ENCODE assay signal across 8 cellular contexts in the genomic region with DNA sequence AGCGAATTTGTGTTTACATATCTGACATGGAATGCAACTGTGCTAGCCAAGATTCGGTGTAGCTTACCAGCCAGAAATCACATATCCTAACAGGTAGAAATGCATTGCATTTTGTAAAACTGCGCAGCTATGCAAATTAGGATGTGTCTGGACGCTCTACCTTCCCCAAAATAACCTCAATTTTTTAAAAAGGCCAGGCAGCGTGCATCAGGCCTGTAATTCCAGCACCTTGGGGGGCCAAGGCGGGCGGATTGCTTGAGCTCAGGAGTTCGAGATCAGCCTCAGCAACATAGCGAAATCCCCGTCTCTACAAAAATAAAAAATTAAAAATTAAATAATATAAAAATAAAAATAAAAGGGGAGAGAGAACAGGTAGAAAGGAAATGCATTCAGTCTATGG.
DNase-seq lines count a peak whose midpoint lies in the region; ATAC-seq, FAIRE-seq and TF ChIP-seq lines count a peak whose summit lies in the region.

No MANE protein-coding gene starts in this region.

- no CpG with 5 or more reads among the region's 10 CpGs for WGBS in H9 (ENCODE audit: extremely low coverage, insufficient read length, low lambda C conversion rate)
- WGBS in right cardiac atrium: 37% methylated on average over 10 of the region's 10 CpGs
- 36 to 43% (median 37%) methylated on average over 10 of the region's 10 CpGs for WGBS in small intestine, 3 donors

- peak overlapping the region; percentile 82 for H3K9ac ChIP-seq in H9 (ENCODE audit: extremely low read depth, insufficient read length, low read length)

- H3K4me2 ChIP-seq in H9 (ENCODE audit: insufficient read depth, insufficient read length, low read length): peak overlapping the region; percentile 58

- H2BK12ac ChIP-seq in H9 (ENCODE audit: insufficient read length, low read depth, low read length): no peak overlapping the region

- no peak overlapping the region for H4K5ac ChIP-seq in H9 (ENCODE audit: insufficient read length, low read depth, low read length)

- no peaks in the 10 kb centered on the region for H3K79me1 ChIP-seq in H9 (ENCODE audit: insufficient read depth, low read depth, low read length, poor library complexity, severe bottlenecking)

- H3K4me1 Mint-ChIP-seq in H9: peaks cover 3 to 9% of the 10 kb centered on the region in 2 experiments
- peaks cover 17% of the 10 kb centered on the region for H3K4me1 Mint-ChIP-seq in activated CD4-positive, alpha-beta memory T cell treated with anti-CD3 and anti-CD28 coated beads for 36 hours (ENCODE audit: low read depth)

- peak overlapping the region; percentile 53 for H3K4me3 ChIP-seq in right cardiac atrium (ENCODE audit: low read length)
- peak overlapping the region; percentile 51 to 73 for H3K4me3 ChIP-seq in small intestine (ENCODE audit: low read depth in 1 of 2, low read length in 2 of 2)

- H3K9me3 ChIP-seq in H9 (ENCODE audit: control insufficient read depth, low read depth, low read length) (no peaks in the 10 kb centered on the region), right cardiac atrium (ENCODE audit: control insufficient read depth, low read length) (no peaks in the 10 kb centered on the region), small intestine (ENCODE audit: control insufficient read depth, low read depth) (no peaks in the 10 kb centered on the region)

- H3K14ac ChIP-seq in H9 (ENCODE audit: insufficient read depth, low read length): no peak overlapping the region

- POLR2A ChIA-PET in activated CD4-positive, alpha-beta memory T cell treated with anti-CD3 and anti-CD28 coated beads for 36 hours (lab: Charles Lee): interaction anchor here (1.7 kb wide), 1 partner anchor 306 kb away, joined by 4 read pairs; a partner anchor contains a TSS

- no peak overlapping the region for H4K91ac ChIP-seq in H9 (ENCODE audit: insufficient read length, low read depth, low read length)

- no peak overlapping the region for H3K4ac ChIP-seq in H9 (ENCODE audit: low read depth, low read length)

- no peak overlapping the region for H3K23ac ChIP-seq in H9 (ENCODE audit: insufficient read length, low read depth, low read length)

- FAIRE-seq in small intestine (lab: Jason Lieb, UNC): no peak

- DNase-seq in H9 (no peak), right cardiac atrium (peak in 1 of 3 donors; percentile 52), small intestine (no peak), AG20443 (ENCODE audit: low spot score) (no peak), NCI-H1694 treated with DMSO at 0.1 percent for 48 hours (lab: John Stamatoyannopoulos, UW) (no peak), sciatic nerve (ENCODE audit: low spot score) (no peak)
- no peak for DNase-seq in activated CD4-positive, alpha-beta memory T cell treated with anti-CD3 and anti-CD28 coated beads for 36 hours

- H3K27me3 ChIP-seq in H9 (ENCODE audit: insufficient read depth, low read length): no peaks in the 10 kb centered on the region
- no peaks in the 10 kb centered on the region for H3K27me3 ChIP-seq in right cardiac atrium (ENCODE audit: control insufficient read depth, insufficient read depth)
- H3K27me3 ChIP-seq in small intestine (ENCODE audit: control insufficient read depth in 2 of 2, insufficient read depth in 2 of 2, low read length in 2 of 2): no peaks in the 10 kb centered on the region

- peaks cover 3% of the 10 kb centered on the region for H3K23me2 ChIP-seq in H9 (ENCODE audit: insufficient read length, low read depth, low read length, poor library complexity, severe bottlenecking)

- H3T11ph ChIP-seq in H9 (ENCODE audit: low read length): no peak overlapping the region

- TF ChIP-seq CTCF in H9 (conservative IDR thresholded peaks at IDR 0.05): no peak

- no peak overlapping the region for H2BK120ac ChIP-seq in H9 (ENCODE audit: low read depth, low read length, poor library complexity, severe bottlenecking)

- H2BK15ac ChIP-seq in H9 (ENCODE audit: low read depth, low read length): no peak overlapping the region

- H2AK5ac ChIP-seq in H9 (ENCODE audit: insufficient read length, low read length): no peak overlapping the region

- H3K4me1 ChIP-seq in H9 (ENCODE audit: insufficient read depth, low read length) (no peaks in the 10 kb centered on the region; the same call in 1 of the 2 replicates), right cardiac atrium (ENCODE audit: control insufficient read depth, insufficient read depth, low read length) (peaks cover 4% of the 10 kb centered on the region), small intestine (ENCODE audit: control insufficient read depth in 2 of 2, insufficient read depth in 1 of 2, low read depth in 1 of 2, low read length in 1 of 2) (peaks cover 2 to 6% of the 10 kb centered on the region in 2 donors)

- H3K27ac ChIP-seq in H9 (ENCODE audit: insufficient read length, low read depth, low read length): no peak overlapping the region
- peak overlapping the region; percentile 91 for H3K27ac ChIP-seq in right cardiac atrium (ENCODE audit: low read length)
- peak overlapping the region; percentile 87 to 91 for H3K27ac ChIP-seq in small intestine (ENCODE audit: low read depth in 1 of 2, low read length in 1 of 2)

- peak overlapping the region; percentile 91 to 92 for H3K4me3 Mint-ChIP-seq in H9
- H3K4me3 Mint-ChIP-seq in activated CD4-positive, alpha-beta memory T cell treated with anti-CD3 and anti-CD28 coated beads for 36 hours: peak overlapping the region; percentile 88

- no peaks in the 10 kb centered on the region for H4K20me1 ChIP-seq in H9 (ENCODE audit: control insufficient read depth, insufficient read depth, insufficient read length)

- CTCF ChIA-PET in activated CD4-positive, alpha-beta memory T cell treated with anti-CD3 and anti-CD28 coated beads for 36 hours (lab: Charles Lee): interaction anchor here (2.2 kb wide), 1 partner anchor 261 kb away, joined by 6 read pairs; no protein-coding TSS in a partner anchor

- H3K27ac Mint-ChIP-seq in H9: peak overlapping the region in 1 of 3 experiments; percentile 94; a peak in 2 of 7 replicates
- peak overlapping the region; percentile 94 for H3K27ac Mint-ChIP-seq in activated CD4-positive, alpha-beta memory T cell treated with anti-CD3 and anti-CD28 coated beads for 36 hours

- no peak overlapping the region for H3K56ac ChIP-seq in H9 (ENCODE audit: insufficient read length, low read depth, low read length)

- no peaks in the 10 kb centered on the region for H3K9me3 Mint-ChIP-seq in H9
- no peaks in the 10 kb centered on the region for H3K9me3 Mint-ChIP-seq in activated CD4-positive, alpha-beta memory T cell treated with anti-CD3 and anti-CD28 coated beads for 36 hours

- peaks cover 5 to 23% (median 15%) of the 10 kb centered on the region in 3 experiments; a peak in 6 of 7 replicates for H3K36me3 Mint-ChIP-seq in H9 (ENCODE audit: insufficient read depth in 1 of 3, low read depth in 3 of 3)
- peaks cover 2% of the 10 kb centered on the region for H3K36me3 Mint-ChIP-seq in activated CD4-positive, alpha-beta memory T cell treated with anti-CD3 and anti-CD28 coated beads for 36 hours

- ATAC-seq in right cardiac atrium: no peak
- ATAC-seq in HG02938 (IDR thresholded peaks at IDR 0.05; ENCODE audit: unreplicated experiment): no peak
- ATAC-seq in sciatic nerve: no peak

- H3K36me3 ChIP-seq in small intestine (ENCODE audit: control insufficient read depth in 2 of 2, insufficient read depth in 2 of 2, low read length in 2 of 2): no peaks in the 10 kb centered on the region

- no peak overlapping the region for H3K18ac ChIP-seq in H9 (ENCODE audit: insufficient read length, low read depth, low read length)

- H3K27me3 Mint-ChIP-seq in H9 (ENCODE audit: low read depth): no peaks in the 10 kb centered on the region
- no peaks in the 10 kb centered on the region for H3K27me3 Mint-ChIP-seq in activated CD4-positive, alpha-beta memory T cell treated with anti-CD3 and anti-CD28 coated beads for 36 hours

- H2BK5ac ChIP-seq in H9 (ENCODE audit: insufficient read length, low read length): no peak overlapping the region

- H2AFZ ChIP-seq in H9 (ENCODE audit: low read length): no peak overlapping the region

- no peaks in the 10 kb centered on the region for H3K79me2 ChIP-seq in H9 (ENCODE audit: insufficient read depth, low read length)

- H4K8ac ChIP-seq in H9 (replicated peaks; ENCODE audit: insufficient read length, low read depth, low read length): no peak overlapping the region

- H2BK20ac ChIP-seq in H9 (ENCODE audit: low read depth, low read length, poor library complexity, severe bottlenecking): no peak overlapping the region

- intact Hi-C loops in activated CD4-positive, alpha-beta memory T cell treated with anti-CD3 and anti-CD28 coated beads for 36 hours (cut with micrococcal nuclease): loop anchor here (1.0 to 10.0 kb wide), 4 partner anchors 167 to 807 kb away; a partner anchor contains a TSS
- intact Hi-C loops in right cardiac atrium (cut with DNase I) (no loop called here), sciatic nerve (cut with DNase I) (no loop called here)
